Comparison of ENCODE assay signal across 28 cellular contexts in the genomic region with DNA sequence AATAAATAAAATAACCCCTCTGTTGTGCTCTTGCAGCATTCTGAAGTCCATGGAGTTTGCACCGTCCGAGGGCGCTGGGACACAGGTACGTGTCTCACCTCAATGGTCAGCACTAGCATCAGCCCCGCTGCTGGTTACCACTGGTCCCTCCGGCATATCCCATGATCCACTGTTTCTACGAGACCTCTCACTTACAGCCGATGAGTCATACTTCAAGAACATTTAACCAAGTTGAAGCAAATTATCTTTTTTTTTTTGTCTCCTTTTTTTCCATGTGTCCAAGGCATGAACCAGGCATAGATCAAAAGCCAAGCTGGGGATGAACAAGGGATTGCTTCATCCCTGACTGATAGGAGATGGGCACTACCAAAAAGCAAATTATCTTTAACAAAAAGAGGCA.
A peak's percentile ranks its signal among the peaks of the same experiment; 100 is the strongest.
DNase-seq lines count a peak whose midpoint lies in the region; ATAC-seq and TF ChIP-seq lines count a peak whose summit lies in the region.
"Had no signal": no experiment of that assay in that cellular context is flagged by ENCODE, and none has a peak within 500 bp of the region (broad histone marks: within the 10 kb centered on the region; RNA-seq: fewer than 3 reads in every experiment).

No MANE protein-coding gene starts in this region.

- no peaks in the 10 kb centered on the region for H3K9me3 Mint-ChIP-seq in GM23338
- no peaks in the 10 kb centered on the region for H3K9me3 Mint-ChIP-seq in MCF 10A (ENCODE audit: unreplicated experiment)
- H3K9me3 Mint-ChIP-seq: activated naive CD8-positive, alpha-beta T cell treated with anti-CD3 and anti-CD28 coated beads, Interleukin-2, amount 10 ng/mL, durations not matched to agents 7 days and 5 days; activated T-helper 2 cell treated with anti-CD3 and anti-CD28 coated beads, Interferon-gamma antibody, Interleukin-2, Interleukin-4, amounts not matched to agents 10 μg/mL and 5 μg/mL and 100 μg/mL, durations not matched to agents 14 hours and 24 hours and 36 hours; CD8-positive, alpha-beta T cell had no signal

- no peaks in the 10 kb centered on the region for H3K9me3 ChIP-seq in smooth muscle cell (replicated peaks; ENCODE audit: low read depth)
- H3K9me3 ChIP-seq in T-helper 17 cell (ENCODE audit: control insufficient read depth, low read length, poor library complexity, severe bottlenecking) = no peaks in the 10 kb centered on the region
- H3K9me3 ChIP-seq: breast epithelium, MG63, psoas muscle, SJSA1, thoracic aorta had no signal

- no peaks in the 10 kb centered on the region for H3K9me2 ChIP-seq in GM23338 (ENCODE audit: insufficient read depth)

- no peak overlapping the region for H3K9ac ChIP-seq in smooth muscle cell (ENCODE audit: low read depth)

- H3F3A ChIP-seq in GM23338 (replicated peaks; ENCODE audit: low read depth) = no peaks in the 10 kb centered on the region
- no peaks in the 10 kb centered on the region for H3F3A ChIP-seq in smooth muscle cell (ENCODE audit: low read depth)

- H3K27ac Mint-ChIP-seq in GM23338 (peak overlapping the region; percentile 50; the same call in 1 of the 2 replicates), T-helper 17 cell (no peak overlapping the region), MCF 10A (ENCODE audit: low read depth, unreplicated experiment) (no peak overlapping the region)
- H3K27ac Mint-ChIP-seq: activated naive CD8-positive, alpha-beta T cell treated with anti-CD3 and anti-CD28 coated beads, Interleukin-2, amount 10 ng/mL, durations not matched to agents 7 days and 5 days; activated T-helper 2 cell treated with anti-CD3 and anti-CD28 coated beads, Interferon-gamma antibody, Interleukin-2, Interleukin-4, amounts not matched to agents 10 μg/mL and 5 μg/mL and 100 μg/mL, durations not matched to agents 14 hours and 24 hours and 36 hours; CD8-positive, alpha-beta T cell had no signal

- ATAC-seq in GM23338 = no peak
- no peak for ATAC-seq in T-helper 17 cell
- ATAC-seq: CD8-positive, alpha-beta T cell; Panc1; psoas muscle had no signal

- H3K27me3 ChIP-seq in GM23338 (ENCODE audit: insufficient read depth) (no peaks in the 10 kb centered on the region), smooth muscle cell (ENCODE audit: low read depth) (no peaks in the 10 kb centered on the region)
- H3K27me3 ChIP-seq: breast epithelium, MG63, SJSA1 had no signal

- H2AFZ ChIP-seq in GM23338 = no peak overlapping the region
- no peak overlapping the region for H2AFZ ChIP-seq in smooth muscle cell (ENCODE audit: low read depth)

- H3K4me3 Mint-ChIP-seq in GM23338 (no peak overlapping the region), T-helper 17 cell (no peak overlapping the region), MCF 10A (ENCODE audit: unreplicated experiment) (no peak overlapping the region)
- H3K4me3 Mint-ChIP-seq: activated naive CD8-positive, alpha-beta T cell treated with anti-CD3 and anti-CD28 coated beads, Interleukin-2, amount 10 ng/mL, durations not matched to agents 7 days and 5 days; CD8-positive, alpha-beta T cell had no signal

- POLR2A ChIA-PET in MCF 10A (lab: Yijun Ruan, JAX) = no interaction called here

- H3K27ac ChIP-seq in GM23338 (ENCODE audit: low read depth) (no peak overlapping the region), smooth muscle cell (ENCODE audit: low read depth) (peak overlapping the region; percentile 42)
- H3K27ac ChIP-seq: breast epithelium, HL-60, psoas muscle, SJSA1, skin epidermis, thoracic aorta, WERI-Rb-1 had no signal

- H3K4me3 ChIP-seq in GM23338 (no peak overlapping the region), smooth muscle cell (no peak overlapping the region)
- H3K4me3 ChIP-seq: breast epithelium, lung, MG63, psoas muscle, SJSA1, skin epidermis, thoracic aorta had no signal

- H3K79me2 ChIP-seq in GM23338 (replicated peaks; ENCODE audit: insufficient read depth) = no peaks in the 10 kb centered on the region
- H3K79me2 ChIP-seq in smooth muscle cell (ENCODE audit: low read depth) = no peaks in the 10 kb centered on the region

- H3K4me2 ChIP-seq in GM23338 (no peak overlapping the region), smooth muscle cell (no peak overlapping the region)

- H3K4me1 ChIP-seq in GM23338 (ENCODE audit: insufficient read depth) = peaks cover 13% of the 10 kb centered on the region
- no peaks in the 10 kb centered on the region for H3K4me1 ChIP-seq in smooth muscle cell (ENCODE audit: low read depth)
- H3K4me1 ChIP-seq: breast epithelium, SJSA1 had no signal

- H3K4me1 Mint-ChIP-seq in GM23338 = peaks cover 29% of the 10 kb centered on the region
- peaks cover 9% of the 10 kb centered on the region for H3K4me1 Mint-ChIP-seq in T-helper 17 cell
- H3K4me1 Mint-ChIP-seq in MCF 10A (ENCODE audit: insufficient read depth, unreplicated experiment) = no peaks in the 10 kb centered on the region
- H3K4me1 Mint-ChIP-seq: activated naive CD8-positive, alpha-beta T cell treated with anti-CD3 and anti-CD28 coated beads, Interleukin-2, amount 10 ng/mL, durations not matched to agents 7 days and 5 days had no signal

- peaks cover 55% of the 10 kb centered on the region for H3K36me3 Mint-ChIP-seq in GM23338 (ENCODE audit: low read depth)
- peaks cover 9% of the 10 kb centered on the region for H3K36me3 Mint-ChIP-seq in T-helper 17 cell (ENCODE audit: low read depth)
- H3K36me3 Mint-ChIP-seq in MCF 10A (ENCODE audit: insufficient read depth, unreplicated experiment) = peaks cover 56% of the 10 kb centered on the region
- H3K36me3 Mint-ChIP-seq: activated naive CD8-positive, alpha-beta T cell treated with anti-CD3 and anti-CD28 coated beads, Interleukin-2, amount 10 ng/mL, durations not matched to agents 7 days and 5 days had no signal

- CTCF ChIA-PET in MCF 10A (lab: Yijun Ruan, JAX) = interaction anchor here (0.6 to 1.2 kb wide), 2 partner anchors 79 to 1136 kb away, joined by 4 read pairs; no protein-coding TSS in a partner anchor

- BruUV-seq in MCF 10A (replicated peaks; lab: Mats Ljungman, UMichigan) = no TSS peak

- no peak for TF ChIP-seq CTCF in GM23338 (conservative IDR thresholded peaks at IDR 0.05; ENCODE audit: low read depth in 2 of 2)
- TF ChIP-seq CTCF in smooth muscle cell (IDR thresholded peaks at IDR 0.05; ENCODE audit: borderline replicate concordance, insufficient read depth, poor library complexity, severe bottlenecking) = no peak
- TF ChIP-seq CTCF in GM20000 (IDR thresholded peaks at IDR 0.05; ENCODE audit: extremely low read depth, missing control alignments) = no peak
- no peak for TF ChIP-seq CTCF in MCF 10A (IDR thresholded peaks at IDR 0.05; ENCODE audit: unreplicated experiment)

- peaks cover 14% of the 10 kb centered on the region for H3K27me3 Mint-ChIP-seq in GM23338 (ENCODE audit: insufficient read depth, low read depth, poor library complexity)
- no peaks in the 10 kb centered on the region for H3K27me3 Mint-ChIP-seq in T-helper 17 cell
- H3K27me3 Mint-ChIP-seq in MCF 10A (ENCODE audit: insufficient read depth, unreplicated experiment) = no peaks in the 10 kb centered on the region
- H3K27me3 Mint-ChIP-seq: activated naive CD8-positive, alpha-beta T cell treated with anti-CD3 and anti-CD28 coated beads, Interleukin-2, amount 10 ng/mL, durations not matched to agents 7 days and 5 days had no signal

- WGBS in smooth muscle cell (ENCODE audit: low lambda C conversion rate) = 71% methylated on average over 8 of the region's 8 CpGs

- H3K36me3 ChIP-seq in GM23338 (ENCODE audit: insufficient read depth) (peaks cover 23% of the 10 kb centered on the region; the same call in 1 of the 2 replicates), smooth muscle cell (ENCODE audit: low read depth) (no peaks in the 10 kb centered on the region)
- H3K36me3 ChIP-seq: breast epithelium, MG63 had no signal

- intact Hi-C loops in MCF 10A (cut with micrococcal nuclease) = no loop called here

- H4K20me1 ChIP-seq in GM23338 (replicated peaks; ENCODE audit: insufficient read depth) (no peaks in the 10 kb centered on the region; the same call in 1 of the 2 replicates), smooth muscle cell (ENCODE audit: low read depth) (peaks cover 9% of the 10 kb centered on the region)

- DNase-seq in GM23338 (ENCODE audit: low spot score) = no peak
- DNase-seq in amniotic epithelial cell (ENCODE audit: low read depth) = peak; percentile 78
- DNase-seq in fibroblast of peridontal ligament (ENCODE audit: extremely low read depth) = peak; percentile 20
- DNase-seq in smooth muscle cell (lab: John Stamatoyannopoulos, UW; ENCODE audit: unreplicated experiment) = no peak
- no peak for DNase-seq in T-helper 17 cell
- DNase-seq in GM20000 (ENCODE audit: low spot score) = no peak
- no peak for DNase-seq in MCF 10A (ENCODE audit: unreplicated experiment)
- DNase-seq: activated naive CD8-positive, alpha-beta T cell treated with anti-CD3 and anti-CD28 coated beads, Interleukin-2, amount 10 ng/mL, durations not matched to agents 7 days and 5 days; AML-193; CD8-positive, alpha-beta T cell; cortex of kidney; foreskin melanocyte; kidney; MG63; NCI-H1417 treated with DMSO at 0.1 percent for 48 hours; NCI-H510A; psoas muscle; stimulated activated naive CD4-positive, alpha-beta T cell; T-helper 2 cell; WERI-Rb-1 had no signal

TF ChIP-seq in GM23338, 12 proteins besides CTCF, POLR2A, EP300 and RAD21 (continues in another document):
- TF ChIP-seq REST (IDR thresholded peaks at IDR 0.05; ENCODE audit: unreplicated experiment) = no peak

Comparison
In these comparisons a context has a peak if more than half of its experiments do, and no peak if none do; other contexts are left out.
1. DNase-seq: peak in amniotic epithelial cell (single experiment) and fibroblast of peridontal ligament (single experiment); none in GM23338 (single experiment), smooth muscle cell (single experiment), T-helper 17 cell (0 of 3), GM20000 (single experiment) and MCF 10A (single experiment).